ENCODE assay signal across 8 cellular contexts in the genomic region with DNA sequence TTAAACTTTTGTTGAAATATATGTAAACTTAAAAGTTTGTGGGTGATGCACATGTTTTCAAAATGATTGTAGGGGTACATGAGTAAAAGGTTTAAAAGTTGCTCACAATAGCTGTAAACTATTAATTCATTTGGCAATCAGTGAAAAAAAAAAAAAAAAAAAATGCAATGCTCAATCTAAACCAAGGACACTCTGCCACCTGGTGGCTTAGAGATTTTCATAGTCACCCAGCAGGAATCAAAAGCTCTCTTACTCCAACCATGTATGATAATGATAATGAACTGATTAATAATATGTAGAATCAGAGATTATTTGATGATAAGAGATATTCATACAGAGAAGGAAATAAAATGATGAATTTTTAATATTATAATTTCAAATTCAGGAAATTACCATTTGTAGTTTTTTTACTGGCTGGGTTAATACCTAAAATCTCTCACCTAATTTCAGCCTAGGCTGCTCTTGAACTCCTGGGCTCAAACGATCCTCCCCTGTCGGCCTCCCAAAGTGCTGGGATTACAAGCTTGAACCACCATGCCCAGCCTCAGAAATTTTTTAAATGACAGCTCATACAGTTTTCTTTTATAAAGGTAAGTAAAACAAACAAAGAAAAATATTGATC. TPM values are rescaled to one million over a fixed set of nuclear protein-coding genes. Genes with fewer than 3 reads are reported as not detected.
DNase-seq lines count a peak whose midpoint lies in the region; ATAC-seq, FAIRE-seq and TF ChIP-seq lines count a peak whose summit lies in the region.

No MANE protein-coding gene starts in this region.

- no peak overlapping the region for H3K9ac ChIP-seq in astrocyte (ENCODE audit: low read length)

- no peaks in the 10 kb centered on the region for H3K36me3 ChIP-seq in astrocyte (ENCODE audit: insufficient read depth, low read length)

- no peaks in the 10 kb centered on the region for H3K4me1 Mint-ChIP-seq in natural killer cell
- no peaks in the 10 kb centered on the region for H3K4me1 Mint-ChIP-seq in natural killer cell treated with Interleukin-12 subunit alpha and Interleukin-12 subunit beta and Interleukin-15 and Interleukin-18, amount 100 ng/mL, for 72 hours (ENCODE audit: low read depth in 2 of 2)
- no peaks in the 10 kb centered on the region for H3K4me1 Mint-ChIP-seq in astrocyte (ENCODE audit: low read depth, unreplicated experiment)
- H3K4me1 Mint-ChIP-seq in activated naive CD8-positive, alpha-beta T cell treated with anti-CD3 and anti-CD28 coated beads, Interleukin-2, amount 50 U/mL, for 24 hours = no peaks in the 10 kb centered on the region

- H3K4me2 ChIP-seq in astrocyte (ENCODE audit: low read length) = no peak overlapping the region

- TF ChIP-seq CTCF in natural killer cell (IDR thresholded peaks at IDR 0.05) = peak; percentile 16
- peak; percentile 58 for TF ChIP-seq CTCF in astrocyte (IDR thresholded peaks at IDR 0.05; ENCODE audit: insufficient read depth, low read depth, low read length)

- no peaks in the 10 kb centered on the region for H3K9me3 ChIP-seq in astrocyte (ENCODE audit: insufficient read depth, low read depth, low read length)

- H3K4me1 ChIP-seq in astrocyte (ENCODE audit: insufficient read depth, low read length) = no peaks in the 10 kb centered on the region

- no peaks in the 10 kb centered on the region for H3K36me3 Mint-ChIP-seq in natural killer cell
- H3K36me3 Mint-ChIP-seq in natural killer cell treated with Interleukin-12 subunit alpha and Interleukin-12 subunit beta and Interleukin-15 and Interleukin-18, amount 100 ng/mL, for 72 hours = no peaks in the 10 kb centered on the region
- H3K36me3 Mint-ChIP-seq in astrocyte (ENCODE audit: low read depth, unreplicated experiment) = no peaks in the 10 kb centered on the region
- H3K36me3 Mint-ChIP-seq in activated naive CD8-positive, alpha-beta T cell treated with anti-CD3 and anti-CD28 coated beads, Interleukin-2, amount 50 U/mL, for 24 hours (ENCODE audit: low read depth) = no peaks in the 10 kb centered on the region

- H3K27me3 ChIP-seq in astrocyte (ENCODE audit: insufficient read depth, low read length) = peaks cover 3% of the 10 kb centered on the region

- no peak overlapping the region for H3K4me3 Mint-ChIP-seq in natural killer cell
- no peak overlapping the region for H3K4me3 Mint-ChIP-seq in natural killer cell treated with Interleukin-12 subunit alpha and Interleukin-12 subunit beta and Interleukin-15 and Interleukin-18, amount 100 ng/mL, for 72 hours
- H3K4me3 Mint-ChIP-seq in astrocyte (ENCODE audit: unreplicated experiment) = no peak overlapping the region
- H3K4me3 Mint-ChIP-seq in activated naive CD8-positive, alpha-beta T cell treated with anti-CD3 and anti-CD28 coated beads, Interleukin-2, amount 50 U/mL, for 24 hours = no peak overlapping the region

- no peak overlapping the region for H3K27ac ChIP-seq in astrocyte (ENCODE audit: low read depth, low read length)

- no peak overlapping the region for H2AFZ ChIP-seq in astrocyte (ENCODE audit: low read depth, low read length)

- no peaks in the 10 kb centered on the region for H3K79me2 ChIP-seq in astrocyte (ENCODE audit: insufficient read depth, low read length)

- no peak for ATAC-seq in natural killer cell
- no peak for ATAC-seq in natural killer cell treated with Interleukin-12 subunit alpha and Interleukin-12 subunit beta and Interleukin-15 and Interleukin-18, amount 100 ng/mL, for 72 hours
- ATAC-seq in GM19452 (IDR thresholded peaks at IDR 0.05; ENCODE audit: unreplicated experiment) = no peak
- ATAC-seq in activated naive CD8-positive, alpha-beta T cell treated with anti-CD3 and anti-CD28 coated beads, Interleukin-2, amount 50 U/mL, for 24 hours = no peak

- no peaks in the 10 kb centered on the region for H4K20me1 ChIP-seq in astrocyte (ENCODE audit: insufficient read depth, low read length)

- no peak for DNase-seq in natural killer cell
- DNase-seq in natural killer cell treated with Interleukin-12 subunit alpha and Interleukin-12 subunit beta and Interleukin-15 and Interleukin-18, amount 100 ng/mL, for 72 hours (ENCODE audit: low spot score) = no peak
- DNase-seq in NCI-H1092 (lab: John Stamatoyannopoulos, UW) = peak; percentile 1
- peak; percentile 18 for DNase-seq in astrocyte (ENCODE audit: low read depth)
- peak; percentile 74 for DNase-seq in inferior parietal cortex (ENCODE audit: extremely low spot score)
- peak; percentile 37 for DNase-seq in urothelium cell line (ENCODE audit: low spot score)
- no peak for DNase-seq in activated naive CD8-positive, alpha-beta T cell treated with anti-CD3 and anti-CD28 coated beads, Interleukin-2, amount 50 U/mL, for 24 hours

- H3K9me3 Mint-ChIP-seq in natural killer cell (no peaks in the 10 kb centered on the region), astrocyte (ENCODE audit: unreplicated experiment) (no peaks in the 10 kb centered on the region)
- no peaks in the 10 kb centered on the region for H3K9me3 Mint-ChIP-seq in natural killer cell treated with Interleukin-12 subunit alpha and Interleukin-12 subunit beta and Interleukin-15 and Interleukin-18, amount 100 ng/mL, for 72 hours
- no peaks in the 10 kb centered on the region for H3K9me3 Mint-ChIP-seq in activated naive CD8-positive, alpha-beta T cell treated with anti-CD3 and anti-CD28 coated beads, Interleukin-2, amount 50 U/mL, for 24 hours

- H3K4me3 ChIP-seq in astrocyte (ENCODE audit: insufficient read depth, low read depth, low read length) = no peak overlapping the region

- intact Hi-C loops in natural killer cell (cut with micrococcal nuclease) = no loop called here

- H3K27ac Mint-ChIP-seq in natural killer cell (no peak overlapping the region), astrocyte (ENCODE audit: unreplicated experiment) (no peak overlapping the region)
- H3K27ac Mint-ChIP-seq in natural killer cell treated with Interleukin-12 subunit alpha and Interleukin-12 subunit beta and Interleukin-15 and Interleukin-18, amount 100 ng/mL, for 72 hours = no peak overlapping the region
- no peak overlapping the region for H3K27ac Mint-ChIP-seq in activated naive CD8-positive, alpha-beta T cell treated with anti-CD3 and anti-CD28 coated beads, Interleukin-2, amount 50 U/mL, for 24 hours

- H3K27me3 Mint-ChIP-seq in natural killer cell (ENCODE audit: low read depth in 2 of 2) = peaks cover 11 to 29% of the 10 kb centered on the region in 2 donors
- peaks cover 15 to 26% of the 10 kb centered on the region in 2 donors for H3K27me3 Mint-ChIP-seq in natural killer cell treated with Interleukin-12 subunit alpha and Interleukin-12 subunit beta and Interleukin-15 and Interleukin-18, amount 100 ng/mL, for 72 hours
- peaks cover 13% of the 10 kb centered on the region for H3K27me3 Mint-ChIP-seq in astrocyte (ENCODE audit: low read depth, unreplicated experiment)
- H3K27me3 Mint-ChIP-seq in activated naive CD8-positive, alpha-beta T cell treated with anti-CD3 and anti-CD28 coated beads, Interleukin-2, amount 50 U/mL, for 24 hours = peaks cover 11% of the 10 kb centered on the region

- FAIRE-seq in astrocyte (lab: Jason Lieb, UNC) = peak; percentile 17
- FAIRE-seq in urothelium cell line (lab: Jason Lieb, UNC) = no peak

RNA-seq across cellular contexts. Expression of gene SLC25A4, which starts 46.9 kb away (rescaled TPM):
- total RNA-seq in natural killer cell (1 to 10 TPM; 5.6 to 8.2 (median 7.5) TPM), astrocyte (27.0 and 32.0 TPM in 2 replicates)
- 10 to 100 TPM in 1 of 2 donors, 1 to 10 TPM in 1; 9.7 to 13.6 TPM for total RNA-seq in natural killer cell treated with Interleukin-12 subunit alpha and Interleukin-12 subunit beta and Interleukin-15 and Interleukin-18, amount 100 ng/mL, for 72 hours

Comparison
In these comparisons a context has a peak if more than half of its experiments do, and no peak if none do; other contexts are left out.
1. DNase-seq: peak in NCI-H1092 (single experiment), astrocyte (single experiment), inferior parietal cortex (single experiment) and urothelium cell line (single experiment); none in natural killer cell (single experiment), natural killer cell treated with Interleukin-12 subunit alpha and Interleukin-12 subunit beta and Interleukin-15 and Interleukin-18, amount 100 ng/mL, for 72 hours (single experiment) and activated naive CD8-positive, alpha-beta T cell treated with anti-CD3 and anti-CD28 coated beads, Interleukin-2, amount 50 U/mL, for 24 hours (single experiment).